8 cellular contexts compared by ENCODE assay signal in genomic region chr14:34018564-34019244, GRCh38.
DNase-seq lines count a peak whose midpoint lies in the region; ATAC-seq and TF ChIP-seq lines count a peak whose summit lies in the region.

No MANE protein-coding gene starts in this region.

- peaks cover 30% of the 10 kb centered on the region for H3K4me1 Mint-ChIP-seq in activated naive CD4-positive, alpha-beta T cell treated with anti-CD3 and anti-CD28 coated beads, Interleukin-2, amount 50 U/mL, for 24 hours
- peaks cover 6 to 40% (median 17%) of the 10 kb centered on the region in 7 donors for H3K4me1 Mint-ChIP-seq in naive thymus-derived CD4-positive, alpha-beta T cell

- H3K4me1 ChIP-seq in naive thymus-derived CD4-positive, alpha-beta T cell (ENCODE audit: control insufficient read depth in 2 of 2, insufficient read depth in 2 of 2, low read length in 2 of 2), result no peaks in the 10 kb centered on the region

- H3K27me3 Mint-ChIP-seq in activated naive CD4-positive, alpha-beta T cell treated with anti-CD3 and anti-CD28 coated beads, Interleukin-2, amount 50 U/mL, for 24 hours, result no peaks in the 10 kb centered on the region
- H3K27me3 Mint-ChIP-seq in naive thymus-derived CD4-positive, alpha-beta T cell, result peaks cover 0 to 8% (median 0%) of the 10 kb centered on the region in 5 donors

- peak overlapping the region; percentile 97 for H3K27ac Mint-ChIP-seq in activated naive CD4-positive, alpha-beta T cell treated with anti-CD3 and anti-CD28 coated beads, Interleukin-2, amount 50 U/mL, for 24 hours
- H3K27ac Mint-ChIP-seq in naive thymus-derived CD4-positive, alpha-beta T cell, result peak overlapping the region; percentile 2 to 98 (median 95)

- DNase-seq in naive thymus-derived CD4-positive, alpha-beta T cell, result peak in 5 of 9 donors; percentile 10 to 46 (median 19)
- DNase-seq in WERI-Rb-1 (no peak), COR-L47 (lab: John Stamatoyannopoulos, UW) (no peak), GM10248 (ENCODE audit: extremely low spot score) (no peak)

- H3K4me3 ChIP-seq in naive thymus-derived CD4-positive, alpha-beta T cell (ENCODE audit: low read length), result peak overlapping the region; percentile 45
- H3K4me3 ChIP-seq in WERI-Rb-1 (ENCODE audit: low read depth, low read length), result no peak overlapping the region

- no peaks in the 10 kb centered on the region for H3K27me3 ChIP-seq in naive thymus-derived CD4-positive, alpha-beta T cell (ENCODE audit: control insufficient read depth in 2 of 2, insufficient read depth in 2 of 2, low read length in 2 of 2)
- no peaks in the 10 kb centered on the region for H3K27me3 ChIP-seq in WERI-Rb-1 (ENCODE audit: insufficient read depth, low read depth, severe bottlenecking)

- intact Hi-C loops in naive thymus-derived CD4-positive, alpha-beta T cell (cut with micrococcal nuclease), result loop anchor here in 1 of 2 donors (1.0 to 2.0 kb wide), 4 partner anchors 25 to 80 kb away; partner anchors contain the start of gene EGLN3

- no peaks in the 10 kb centered on the region for H3K36me3 Mint-ChIP-seq in activated naive CD4-positive, alpha-beta T cell treated with anti-CD3 and anti-CD28 coated beads, Interleukin-2, amount 50 U/mL, for 24 hours
- peaks cover 0 to 12% (median 0%) of the 10 kb centered on the region in 5 donors for H3K36me3 Mint-ChIP-seq in naive thymus-derived CD4-positive, alpha-beta T cell

- no peak for TF ChIP-seq CTCF in WERI-Rb-1 (IDR thresholded peaks at IDR 0.05; ENCODE audit: low read depth, low read length)
- TF ChIP-seq CTCF in GM10248 (IDR thresholded peaks at IDR 0.05; ENCODE audit: control extremely low read depth, extremely low read depth, low read depth, missing control alignments), result no peak

- ATAC-seq in GM18909 (IDR thresholded peaks at IDR 0.05; ENCODE audit: poor library complexity, unreplicated experiment), result peak; percentile 40
- peak; percentile 40 for ATAC-seq in HG03139 (IDR thresholded peaks at IDR 0.05; ENCODE audit: unreplicated experiment)
- peak; percentile 78 for ATAC-seq in naive thymus-derived CD4-positive, alpha-beta T cell
- ATAC-seq in GM18873 (IDR thresholded peaks at IDR 0.05; ENCODE audit: low FRiP score, unreplicated experiment), result no peak

- peak overlapping the region; percentile 47 for H3K27ac ChIP-seq in naive thymus-derived CD4-positive, alpha-beta T cell (ENCODE audit: low read depth, low read length)
- no peak overlapping the region for H3K27ac ChIP-seq in WERI-Rb-1

- H3K9me3 ChIP-seq in naive thymus-derived CD4-positive, alpha-beta T cell (ENCODE audit: control insufficient read depth in 2 of 3, low read length in 3 of 3), result no peaks in the 10 kb centered on the region
- no peaks in the 10 kb centered on the region for H3K9me3 ChIP-seq in WERI-Rb-1 (ENCODE audit: severe bottlenecking)

- H3K36me3 ChIP-seq in naive thymus-derived CD4-positive, alpha-beta T cell (ENCODE audit: control insufficient read depth in 2 of 3, insufficient read depth in 3 of 3, low read length in 3 of 3), result no peaks in the 10 kb centered on the region
- no peaks in the 10 kb centered on the region for H3K36me3 ChIP-seq in WERI-Rb-1

- CTCF ChIA-PET in naive thymus-derived CD4-positive, alpha-beta T cell (lab: Charles Lee), result no interaction called here
- CTCF ChIA-PET in GM10248 (lab: Yijun Ruan, JAX), result interaction anchor here (1.1 to 2.0 kb wide), 8 partner anchors 10 to 179 kb away, joined by 3 to 4 read pairs (median 4); no protein-coding TSS in a partner anchor

- peak overlapping the region; percentile 88 for H3K4me3 Mint-ChIP-seq in activated naive CD4-positive, alpha-beta T cell treated with anti-CD3 and anti-CD28 coated beads, Interleukin-2, amount 50 U/mL, for 24 hours
- H3K4me3 Mint-ChIP-seq in naive thymus-derived CD4-positive, alpha-beta T cell, result peak overlapping the region; percentile 69 to 94 (median 84)

- no peaks in the 10 kb centered on the region for H3K9me3 Mint-ChIP-seq in activated naive CD4-positive, alpha-beta T cell treated with anti-CD3 and anti-CD28 coated beads, Interleukin-2, amount 50 U/mL, for 24 hours
- no peaks in the 10 kb centered on the region for H3K9me3 Mint-ChIP-seq in naive thymus-derived CD4-positive, alpha-beta T cell

- POLR2A ChIA-PET in naive thymus-derived CD4-positive, alpha-beta T cell (lab: Charles Lee), result no interaction called here
- POLR2A ChIA-PET in GM10248 (lab: Yijun Ruan, JAX), result no interaction called here

Comparison
In these comparisons a context has a peak if more than half of its experiments do, and no peak if none do; other contexts are left out.
1. DNase-seq: peak in naive thymus-derived CD4-positive, alpha-beta T cell (5 of 9); none in WERI-Rb-1 (single experiment), COR-L47 (single experiment) and GM10248 (single experiment).